23 cellular contexts compared by ENCODE assay signal in genomic region chr2:118967124-118967880, GRCh38. TPM values are rescaled to one million over a fixed set of nuclear protein-coding genes. Genes with fewer than 3 reads are reported as not detected.
DNase-seq lines count a peak whose midpoint lies in the region; ATAC-seq and TF ChIP-seq lines count a peak whose summit lies in the region.
"Had no signal": no experiment of that assay in that cellular context is flagged by ENCODE, and none has a peak within 500 bp of the region (broad histone marks: within the 10 kb centered on the region; RNA-seq: fewer than 3 reads in every experiment).

No MANE protein-coding gene starts in this region.

- peaks cover 19% of the 10 kb centered on the region for H3K4me1 Mint-ChIP-seq in endodermal cell
- no peaks in the 10 kb centered on the region for H3K4me1 Mint-ChIP-seq in CD8-positive, alpha-beta memory T cell

- H3K36me3 ChIP-seq in endodermal cell (ENCODE audit: control insufficient read depth, insufficient read depth, low read length), result no peaks in the 10 kb centered on the region
- no peaks in the 10 kb centered on the region for H3K36me3 ChIP-seq in CD8-positive, alpha-beta memory T cell (ENCODE audit: insufficient read depth, low read length)
- H3K36me3 ChIP-seq: SJCRH30 had no signal

- no peaks in the 10 kb centered on the region for H3K36me3 Mint-ChIP-seq in endodermal cell (ENCODE audit: low read depth)
- no peaks in the 10 kb centered on the region for H3K36me3 Mint-ChIP-seq in CD8-positive, alpha-beta memory T cell
- H3K36me3 Mint-ChIP-seq: CD8-positive, alpha-beta T cell had no signal

- no peak for ATAC-seq in GM19351 (IDR thresholded peaks at IDR 0.05; ENCODE audit: unreplicated experiment)
- ATAC-seq: A549; CD8-positive, alpha-beta T cell; SK-N-SH treated with all-trans-retinoic acid at 6 μM for 48 hours had no signal

- peaks cover 25% of the 10 kb centered on the region for H3K27me3 ChIP-seq in endodermal cell (ENCODE audit: control insufficient read depth, insufficient read depth, low read length, poor library complexity, severe bottlenecking)
- H3K27me3 ChIP-seq in CD8-positive, alpha-beta memory T cell (ENCODE audit: insufficient read depth, low read length, poor library complexity, severe bottlenecking), result no peaks in the 10 kb centered on the region

- in situ Hi-C loops in GM13976 (cut with MboI; ENCODE audit: low sequenced_read_pairs, unreplicated experiment), result no loop called here

- no peaks in the 10 kb centered on the region for H3K9me3 ChIP-seq in endodermal cell (ENCODE audit: control insufficient read depth, low read length)
- H3K9me3 ChIP-seq in CD8-positive, alpha-beta memory T cell (ENCODE audit: low read length), result no peaks in the 10 kb centered on the region
- H3K9me3 ChIP-seq: A549, SJCRH30 had no signal

- no peaks in the 10 kb centered on the region for H3K9me3 Mint-ChIP-seq in endodermal cell
- H3K9me3 Mint-ChIP-seq in CD8-positive, alpha-beta memory T cell, result peaks cover 0 to 4% (median 0%) of the 10 kb centered on the region in 5 donors
- H3K9me3 Mint-ChIP-seq: CD8-positive, alpha-beta T cell had no signal

- peak overlapping the region; percentile 32 for H3K27ac Mint-ChIP-seq in endodermal cell
- H3K27ac Mint-ChIP-seq in CD8-positive, alpha-beta memory T cell, result no peak overlapping the region
- H3K27ac Mint-ChIP-seq: CD8-positive, alpha-beta T cell had no signal

- WGBS in endodermal cell (ENCODE audit: insufficient coverage in 1 of 2, insufficient read length in 1 of 2), 2 experiments, result 84 to 100% methylated on average over 2 to 6 of the region's 6 CpGs

- H3K4me3 ChIP-seq in endodermal cell (ENCODE audit: low read length), result peak overlapping the region; percentile 59
- H3K4me3 ChIP-seq in CD8-positive, alpha-beta memory T cell (ENCODE audit: low read length), result no peak overlapping the region
- H3K4me3 ChIP-seq: A549, PC-9, SJCRH30 had no signal

- peaks cover 16% of the 10 kb centered on the region for H3K4me1 ChIP-seq in endodermal cell (ENCODE audit: control insufficient read depth, insufficient read depth, low read length)
- H3K4me1 ChIP-seq in CD8-positive, alpha-beta memory T cell (ENCODE audit: insufficient read depth, low read length), result no peaks in the 10 kb centered on the region
- H3K4me1 ChIP-seq: A549, SJCRH30 had no signal

- POLR2A ChIA-PET in CD8-positive, alpha-beta memory T cell (lab: Charles Lee), result no interaction called here

- peaks cover 46% of the 10 kb centered on the region for H3K27me3 Mint-ChIP-seq in endodermal cell (ENCODE audit: insufficient read depth)
- H3K27me3 Mint-ChIP-seq in CD8-positive, alpha-beta memory T cell, result peaks cover 15 to 19% of the 10 kb centered on the region in 2 donors

- no peak overlapping the region for H3K9ac ChIP-seq in endodermal cell (ENCODE audit: extremely low read depth, low read length, poor library complexity, severe bottlenecking)
- H3K9ac ChIP-seq: KMS-11 had no signal

- CTCF ChIA-PET in CD8-positive, alpha-beta memory T cell (lab: Charles Lee), result no interaction called here

- no peak overlapping the region for H3K4me3 Mint-ChIP-seq in endodermal cell
- no peak overlapping the region for H3K4me3 Mint-ChIP-seq in CD8-positive, alpha-beta memory T cell
- H3K4me3 Mint-ChIP-seq: CD8-positive, alpha-beta T cell had no signal

- DNase-seq in Ammon's horn (ENCODE audit: low spot score), result peak; percentile 0
- DNase-seq in GM13976 (ENCODE audit: low spot score), result peak; percentile 2
- DNase-seq in endodermal cell, result peak; percentile 77
- DNase-seq in mesenteric fat pad (ENCODE audit: low spot score), result peak; percentile 47
- DNase-seq in nucleus accumbens (lab: John Stamatoyannopoulos, UW), result no peak
- DNase-seq in CD8-positive, alpha-beta memory T cell, result no peak
- DNase-seq: C1 segment of cervical spinal cord; CD8-positive, alpha-beta T cell; DMS79 treated with DMSO at 0.1 percent for 48 hours; GF-D8; NCI-H1048; NCI-H1436; NCI-H187; NCI-H2081 treated with DMSO at 0.1 percent for 48 hours; NCI-H524 treated with DMSO at 0.1 percent for 48 hours; PC-9; SJCRH30 had no signal

- TF ChIP-seq CTCF in GM13976 (IDR thresholded peaks at IDR 0.05; ENCODE audit: borderline replicate concordance, control extremely low read depth, extremely low read depth, insufficient read depth, missing control alignments) (no peak), endodermal cell (conservative IDR thresholded peaks at IDR 0.05) (no peak)

- H3K27ac ChIP-seq in endodermal cell (ENCODE audit: low read depth, low read length), result no peak overlapping the region
- no peak overlapping the region for H3K27ac ChIP-seq in CD8-positive, alpha-beta memory T cell (ENCODE audit: low read depth, low read length)
- H3K27ac ChIP-seq: A549, KMS-11, PC-9, SJCRH30 had no signal

RNA-seq across cellular contexts. Expression of gene MARCO, which starts 25.3 kb away (rescaled TPM):
- total RNA-seq in endodermal cell, result not detected
- polyA plus RNA-seq in endodermal cell (2013, experiment 1 of 2), result not detected
- polyA plus RNA-seq in endodermal cell (2013, experiment 2 of 2), result not detected
- 92.5 TPM for total RNA-seq in mesenteric fat pad
- total RNA-seq in CD8-positive, alpha-beta memory T cell, result not detected
- not detected for polyA plus RNA-seq in CD8-positive, alpha-beta memory T cell
- total RNA-seq: CD8-positive, alpha-beta T cell; H7; PC-9; RPMI7951; SJCRH30 had no signal

Comparison
In these comparisons a context has a peak if more than half of its experiments do, and no peak if none do; other contexts are left out.
1. DNase-seq: peak in Ammon's horn (single experiment), GM13976 (single experiment), endodermal cell (single experiment) and mesenteric fat pad (single experiment); none in nucleus accumbens (0 of 56) and CD8-positive, alpha-beta memory T cell (0 of 5).
2. RNA of gene MARCO, which starts 25.3 kb away (total RNA-seq): 92.5 TPM in mesenteric fat pad (single experiment); not detected in endodermal cell and not detected in CD8-positive, alpha-beta memory T cell; every median in the first group is over 10 times any median in the second.